Comparison of ENCODE assay signal across 18 cellular contexts in genomic region chr13:85698236-85698635, GRCh38.
"Had no signal": no experiment of that assay in that cellular context is flagged by ENCODE, and none has a peak within 500 bp of the region (broad histone marks: within the 10 kb centered on the region; RNA-seq: fewer than 3 reads in every experiment).

No MANE protein-coding gene starts in this region.

- FAIRE-seq: colon had no signal

- H3K9me3 ChIP-seq: neutrophil, right atrium auricular region, thoracic aorta, transverse colon had no signal

- DNase-seq: esophagus squamous epithelium; foreskin keratinocyte; kidney glomerular epithelial cell; mucosa of descending colon; naive thymus-derived CD8-positive, alpha-beta T cell; sigmoid colon; stimulated activated CD4-positive, alpha-beta T cell treated with anti-CD3 and anti-CD28 coated beads, Interleukin-2, amount 100 ng/mL, for 24 hours; stimulated activated CD4-positive, alpha-beta T cell treated with anti-CD3 and anti-CD28 coated beads, Interleukin-4, amount 100 ng/mL, for 4 hours; stimulated activated naive B cell treated with anti-CD40 and anti-IgM and Interleukin-4, amounts not matched to agents 10 μg/mL and 1 μg/mL and 100 μg/mL, for 72 hours; stomach; substantia nigra; transverse colon had no signal

- H3K4me1 ChIP-seq: foreskin keratinocyte, right atrium auricular region, sigmoid colon, stomach, transverse colon had no signal

- H3K4me1 Mint-ChIP-seq: naive thymus-derived CD8-positive, alpha-beta T cell; stimulated activated naive B cell treated with anti-CD40 and anti-IgM and Interleukin-4, amounts not matched to agents 10 μg/mL and 1 μg/mL and 100 μg/mL, for 72 hours had no signal

- H3K4me3 ChIP-seq: esophagus squamous epithelium, mucosa of descending colon, right atrium auricular region, sigmoid colon, skin epidermis, stomach, thoracic aorta, transverse colon had no signal

- H3K36me3 ChIP-seq: esophagus squamous epithelium, neutrophil, right atrium auricular region, sigmoid colon, stomach, thoracic aorta, transverse colon had no signal

- H3K27ac Mint-ChIP-seq: dendritic cell treated with granulocyte-macrophage colony-stimulating factor and Interleukin-4, amounts not matched to agents 40 ng/mL and 50 ng/mL, for 4 days; naive thymus-derived CD8-positive, alpha-beta T cell; stimulated activated naive B cell treated with anti-CD40 and anti-IgM and Interleukin-4, amounts not matched to agents 10 μg/mL and 1 μg/mL and 100 μg/mL, for 72 hours had no signal

- H3K27me3 Mint-ChIP-seq: dendritic cell treated with granulocyte-macrophage colony-stimulating factor and Interleukin-4, amounts not matched to agents 40 ng/mL and 50 ng/mL, for 4 days; naive thymus-derived CD8-positive, alpha-beta T cell; stimulated activated naive B cell treated with anti-CD40 and anti-IgM and Interleukin-4, amounts not matched to agents 10 μg/mL and 1 μg/mL and 100 μg/mL, for 72 hours had no signal

- ATAC-seq: foreskin keratinocyte; mucosa of descending colon; naive thymus-derived CD8-positive, alpha-beta T cell; stimulated activated naive B cell treated with anti-CD40 and anti-IgM and Interleukin-4, amounts not matched to agents 10 μg/mL and 1 μg/mL and 100 μg/mL, for 72 hours had no signal

- H3K4me3 Mint-ChIP-seq: dendritic cell treated with granulocyte-macrophage colony-stimulating factor and Interleukin-4, amounts not matched to agents 40 ng/mL and 50 ng/mL, for 4 days; naive thymus-derived CD8-positive, alpha-beta T cell; stimulated activated naive B cell treated with anti-CD40 and anti-IgM and Interleukin-4, amounts not matched to agents 10 μg/mL and 1 μg/mL and 100 μg/mL, for 72 hours had no signal

- H3K27me3 ChIP-seq: esophagus squamous epithelium, foreskin keratinocyte, neutrophil, right atrium auricular region, sigmoid colon, stomach, transverse colon had no signal
